In the genomic region with DNA sequence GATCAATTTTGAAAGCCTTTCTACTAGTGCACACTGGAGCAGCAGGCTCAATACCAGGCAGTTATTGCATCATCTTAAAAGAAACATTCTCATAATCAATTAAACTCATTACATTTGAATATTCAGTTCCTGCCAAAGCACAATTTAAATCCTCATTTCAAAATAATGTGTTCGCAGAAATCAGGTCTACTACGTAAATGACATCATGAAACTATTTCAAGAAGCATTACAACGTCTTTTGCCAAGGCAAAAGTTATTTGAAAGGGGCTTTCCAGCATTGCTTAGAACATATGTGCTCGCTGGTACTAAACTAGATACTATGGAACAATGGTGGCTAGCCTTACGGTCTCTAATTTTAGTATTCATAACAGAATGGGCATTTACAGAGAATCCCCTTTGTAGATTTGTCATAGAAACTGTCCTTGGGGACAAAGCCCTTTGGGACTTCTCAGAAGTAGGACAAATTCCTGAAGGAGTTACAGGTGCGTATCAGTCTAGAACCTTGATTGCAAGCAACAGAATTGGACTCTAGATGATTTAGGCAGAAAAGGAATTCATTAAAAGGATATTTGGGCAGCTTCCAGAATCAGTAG, we compare ENCODE assay signal across 1 cellular context.
A peak's percentile ranks its signal among the peaks of the same experiment; 100 is the strongest.
TF ChIP-seq lines count a peak whose summit lies in the region.

No MANE protein-coding gene starts in this region.

TF ChIP-seq in GM12878, 131 proteins besides CTCF, POLR2A, EP300 and RAD21:
- TF ChIP-seq ZNF274 (IDR thresholded peaks at IDR 0.05; ENCODE audit: insufficient read depth, insufficient read length) = no peak
- TF ChIP-seq PML (IDR thresholded peaks at IDR 0.05; ENCODE audit: low read length) = no peak
- no peak for TF ChIP-seq ZNF384 (IDR thresholded peaks at IDR 0.05; ENCODE audit: borderline replicate concordance, low read depth, low read length)
- no peak for TF ChIP-seq ZZZ3 (IDR thresholded peaks at IDR 0.05; ENCODE audit: control insufficient read depth, insufficient read length, low read depth)
- TF ChIP-seq SMARCA5 (IDR thresholded peaks at IDR 0.05) = no peak
- no peak for TF ChIP-seq SUZ12 (IDR thresholded peaks at IDR 0.05; ENCODE audit: unreplicated experiment)
- peak; percentile 27; the same call in 1 of the 2 replicates for TF ChIP-seq YY1 (IDR thresholded peaks at IDR 0.05; ENCODE audit: low read depth, low read length)
- TF ChIP-seq POLR2AphosphoS5 (IDR thresholded peaks at IDR 0.05; ENCODE audit: low read length) = peak; percentile 2; the same call in 1 of the 2 replicates
- no peak for TF ChIP-seq ZSCAN29 (IDR thresholded peaks at IDR 0.05)
- peak; percentile 67; the same call in 1 of the 2 replicates for TF ChIP-seq LARP7 (IDR thresholded peaks at IDR 0.05)
- TF ChIP-seq BRCA1 (IDR thresholded peaks at IDR 0.05; ENCODE audit: low read depth, low read length) = no peak
- no peak for TF ChIP-seq RFX5 (IDR thresholded peaks at IDR 0.05; ENCODE audit: low read depth, low read length)
- TF ChIP-seq CEBPB (IDR thresholded peaks at IDR 0.05; ENCODE audit: borderline replicate concordance in 1 of 2, low read depth in 2 of 2, low read length in 2 of 2) = no peak; a peak in 1 of 4 replicates
- TF ChIP-seq FOXK2 (IDR thresholded peaks at IDR 0.05) = no peak
- peak; percentile 38; the same call in 1 of the 2 replicates for TF ChIP-seq GATAD2B (conservative IDR thresholded peaks at IDR 0.05; ENCODE audit: low read depth)
- TF ChIP-seq, protein P1, sequence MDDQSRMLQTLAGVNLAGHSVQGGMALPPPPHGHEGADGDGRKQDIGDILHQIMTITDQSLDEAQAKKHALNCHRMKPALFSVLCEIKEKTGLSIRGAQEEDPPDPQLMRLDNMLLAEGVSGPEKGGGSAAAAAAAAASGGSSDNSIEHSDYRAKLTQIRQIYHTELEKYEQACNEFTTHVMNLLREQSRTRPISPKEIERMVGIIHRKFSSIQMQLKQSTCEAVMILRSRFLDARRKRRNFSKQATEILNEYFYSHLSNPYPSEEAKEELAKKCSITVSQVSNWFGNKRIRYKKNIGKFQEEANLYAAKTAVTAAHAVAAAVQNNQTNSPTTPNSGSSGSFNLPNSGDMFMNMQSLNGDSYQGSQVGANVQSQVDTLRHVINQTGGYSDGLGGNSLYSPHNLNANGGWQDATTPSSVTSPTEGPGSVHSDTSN (IDR thresholded peaks at IDR 0.05; ENCODE audit: insufficient replicate concordance, low read depth, low read length) = no peak
- TF ChIP-seq NR2C2 (IDR thresholded peaks at IDR 0.05; ENCODE audit: borderline replicate concordance, control insufficient read depth, insufficient read length, low read depth) = no peak
- TF ChIP-seq JUNB (IDR thresholded peaks at IDR 0.05) = peak; percentile 65
- no peak; the same call in 1 of the 2 replicates for TF ChIP-seq IKZF1 (conservative IDR thresholded peaks at IDR 0.05)
- TF ChIP-seq, protein P2, sequence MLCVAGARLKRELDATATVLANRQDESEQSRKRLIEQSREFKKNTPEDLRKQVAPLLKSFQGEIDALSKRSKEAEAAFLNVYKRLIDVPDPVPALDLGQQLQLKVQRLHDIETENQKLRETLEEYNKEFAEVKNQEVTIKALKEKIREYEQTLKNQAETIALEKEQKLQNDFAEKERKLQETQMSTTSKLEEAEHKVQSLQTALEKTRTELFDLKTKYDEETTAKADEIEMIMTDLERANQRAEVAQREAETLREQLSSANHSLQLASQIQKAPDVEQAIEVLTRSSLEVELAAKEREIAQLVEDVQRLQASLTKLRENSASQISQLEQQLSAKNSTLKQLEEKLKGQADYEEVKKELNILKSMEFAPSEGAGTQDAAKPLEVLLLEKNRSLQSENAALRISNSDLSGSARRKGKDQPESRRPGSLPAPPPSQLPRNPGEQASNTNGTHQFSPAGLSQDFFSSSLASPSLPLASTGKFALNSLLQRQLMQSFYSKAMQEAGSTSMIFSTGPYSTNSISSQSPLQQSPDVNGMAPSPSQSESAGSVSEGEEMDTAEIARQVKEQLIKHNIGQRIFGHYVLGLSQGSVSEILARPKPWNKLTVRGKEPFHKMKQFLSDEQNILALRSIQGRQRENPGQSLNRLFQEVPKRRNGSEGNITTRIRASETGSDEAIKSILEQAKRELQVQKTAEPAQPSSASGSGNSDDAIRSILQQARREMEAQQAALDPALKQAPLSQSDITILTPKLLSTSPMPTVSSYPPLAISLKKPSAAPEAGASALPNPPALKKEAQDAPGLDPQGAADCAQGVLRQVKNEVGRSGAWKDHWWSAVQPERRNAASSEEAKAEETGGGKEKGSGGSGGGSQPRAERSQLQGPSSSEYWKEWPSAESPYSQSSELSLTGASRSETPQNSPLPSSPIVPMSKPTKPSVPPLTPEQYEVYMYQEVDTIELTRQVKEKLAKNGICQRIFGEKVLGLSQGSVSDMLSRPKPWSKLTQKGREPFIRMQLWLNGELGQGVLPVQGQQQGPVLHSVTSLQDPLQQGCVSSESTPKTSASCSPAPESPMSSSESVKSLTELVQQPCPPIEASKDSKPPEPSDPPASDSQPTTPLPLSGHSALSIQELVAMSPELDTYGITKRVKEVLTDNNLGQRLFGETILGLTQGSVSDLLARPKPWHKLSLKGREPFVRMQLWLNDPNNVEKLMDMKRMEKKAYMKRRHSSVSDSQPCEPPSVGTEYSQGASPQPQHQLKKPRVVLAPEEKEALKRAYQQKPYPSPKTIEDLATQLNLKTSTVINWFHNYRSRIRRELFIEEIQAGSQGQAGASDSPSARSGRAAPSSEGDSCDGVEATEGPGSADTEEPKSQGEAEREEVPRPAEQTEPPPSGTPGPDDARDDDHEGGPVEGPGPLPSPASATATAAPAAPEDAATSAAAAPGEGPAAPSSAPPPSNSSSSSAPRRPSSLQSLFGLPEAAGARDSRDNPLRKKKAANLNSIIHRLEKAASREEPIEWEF (IDR thresholded peaks at IDR 0.05; ENCODE audit: insufficient replicate concordance, low read depth, low read length) = peak; percentile 6
- TF ChIP-seq E2F8 (IDR thresholded peaks at IDR 0.05; ENCODE audit: low read depth, partially characterized antibody) = no peak
- TF ChIP-seq IRF4 (IDR thresholded peaks at IDR 0.05; ENCODE audit: low read depth, low read length) = no peak
- no peak for TF ChIP-seq TAF1 (IDR thresholded peaks at IDR 0.05; ENCODE audit: borderline replicate concordance, low read depth, low read length)
- peak; percentile 70; the same call in 1 of the 2 replicates for TF ChIP-seq CREB1 (IDR thresholded peaks at IDR 0.05; ENCODE audit: low read depth)
- TF ChIP-seq BACH1 (IDR thresholded peaks at IDR 0.05; ENCODE audit: borderline replicate concordance) = no peak
- no peak for TF ChIP-seq ATF3 (IDR thresholded peaks at IDR 0.05; ENCODE audit: borderline replicate concordance, extremely low read depth, low read depth, low read length)
- TF ChIP-seq ASH2L (IDR thresholded peaks at IDR 0.05; ENCODE audit: borderline replicate concordance, low read depth) = no peak
- TF ChIP-seq SRF (IDR thresholded peaks at IDR 0.05; ENCODE audit: low read depth in 2 of 2, low read length in 2 of 2) = no peak
- no peak for TF ChIP-seq MTA3 (IDR thresholded peaks at IDR 0.05; ENCODE audit: borderline replicate concordance, low read length)
- no peak for TF ChIP-seq RAD51 (IDR thresholded peaks at IDR 0.05)
- no peak for TF ChIP-seq HDAC6 (IDR thresholded peaks at IDR 0.05; ENCODE audit: unreplicated experiment)
- TF ChIP-seq, protein P3, sequence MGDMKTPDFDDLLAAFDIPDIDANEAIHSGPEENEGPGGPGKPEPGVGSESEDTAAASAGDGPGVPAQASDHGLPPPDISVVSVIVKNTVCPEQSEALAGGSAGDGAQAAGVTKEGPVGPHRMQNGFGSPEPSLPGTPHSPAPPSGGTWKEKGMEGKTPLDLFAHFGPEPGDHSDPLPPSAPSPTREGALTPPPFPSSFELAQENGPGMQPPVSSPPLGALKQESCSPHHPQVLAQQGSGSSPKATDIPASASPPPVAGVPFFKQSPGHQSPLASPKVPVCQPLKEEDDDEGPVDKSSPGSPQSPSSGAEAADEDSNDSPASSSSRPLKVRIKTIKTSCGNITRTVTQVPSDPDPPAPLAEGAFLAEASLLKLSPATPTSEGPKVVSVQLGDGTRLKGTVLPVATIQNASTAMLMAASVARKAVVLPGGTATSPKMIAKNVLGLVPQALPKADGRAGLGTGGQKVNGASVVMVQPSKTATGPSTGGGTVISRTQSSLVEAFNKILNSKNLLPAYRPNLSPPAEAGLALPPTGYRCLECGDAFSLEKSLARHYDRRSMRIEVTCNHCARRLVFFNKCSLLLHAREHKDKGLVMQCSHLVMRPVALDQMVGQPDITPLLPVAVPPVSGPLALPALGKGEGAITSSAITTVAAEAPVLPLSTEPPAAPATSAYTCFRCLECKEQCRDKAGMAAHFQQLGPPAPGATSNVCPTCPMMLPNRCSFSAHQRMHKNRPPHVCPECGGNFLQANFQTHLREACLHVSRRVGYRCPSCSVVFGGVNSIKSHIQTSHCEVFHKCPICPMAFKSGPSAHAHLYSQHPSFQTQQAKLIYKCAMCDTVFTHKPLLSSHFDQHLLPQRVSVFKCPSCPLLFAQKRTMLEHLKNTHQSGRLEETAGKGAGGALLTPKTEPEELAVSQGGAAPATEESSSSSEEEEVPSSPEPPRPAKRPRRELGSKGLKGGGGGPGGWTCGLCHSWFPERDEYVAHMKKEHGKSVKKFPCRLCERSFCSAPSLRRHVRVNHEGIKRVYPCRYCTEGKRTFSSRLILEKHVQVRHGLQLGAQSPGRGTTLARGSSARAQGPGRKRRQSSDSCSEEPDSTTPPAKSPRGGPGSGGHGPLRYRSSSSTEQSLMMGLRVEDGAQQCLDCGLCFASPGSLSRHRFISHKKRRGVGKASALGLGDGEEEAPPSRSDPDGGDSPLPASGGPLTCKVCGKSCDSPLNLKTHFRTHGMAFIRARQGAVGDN (IDR thresholded peaks at IDR 0.05) = 0 out of 2 replicates have a peak, but pooled peaks have one; percentile 3
- no peak for TF ChIP-seq EED (IDR thresholded peaks at IDR 0.05; ENCODE audit: low read depth)
- TF ChIP-seq, protein P4, sequence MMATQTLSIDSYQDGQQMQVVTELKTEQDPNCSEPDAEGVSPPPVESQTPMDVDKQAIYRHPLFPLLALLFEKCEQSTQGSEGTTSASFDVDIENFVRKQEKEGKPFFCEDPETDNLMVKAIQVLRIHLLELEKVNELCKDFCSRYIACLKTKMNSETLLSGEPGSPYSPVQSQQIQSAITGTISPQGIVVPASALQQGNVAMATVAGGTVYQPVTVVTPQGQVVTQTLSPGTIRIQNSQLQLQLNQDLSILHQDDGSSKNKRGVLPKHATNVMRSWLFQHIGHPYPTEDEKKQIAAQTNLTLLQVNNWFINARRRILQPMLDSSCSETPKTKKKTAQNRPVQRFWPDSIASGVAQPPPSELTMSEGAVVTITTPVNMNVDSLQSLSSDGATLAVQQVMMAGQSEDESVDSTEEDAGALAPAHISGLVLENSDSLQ (IDR thresholded peaks at IDR 0.05) = no peak
- TF ChIP-seq RUNX3 (IDR thresholded peaks at IDR 0.05; ENCODE audit: low read length) = no peak
- TF ChIP-seq HDGF (IDR thresholded peaks at IDR 0.05) = no peak
- peak; percentile 41 for TF ChIP-seq CREM (IDR thresholded peaks at IDR 0.05; ENCODE audit: low read depth)
- TF ChIP-seq SMAD5 (IDR thresholded peaks at IDR 0.05; ENCODE audit: low read depth) = no peak
- TF ChIP-seq ATF2 (IDR thresholded peaks at IDR 0.05; ENCODE audit: low read length) = peak; percentile 89
- TF ChIP-seq DPF2 (IDR thresholded peaks at IDR 0.05) = no peak
- TF ChIP-seq SREBF1 (IDR thresholded peaks at IDR 0.05; ENCODE audit: low read length) = no peak
- TF ChIP-seq ATF7 (IDR thresholded peaks at IDR 0.05; ENCODE audit: low read depth) = peak; percentile 95
- TF ChIP-seq MEF2A (IDR thresholded peaks at IDR 0.05; ENCODE audit: insufficient read depth, low read depth, low read length) = peak; percentile 87; the same call in 1 of the 2 replicates
- peak; percentile 95 for TF ChIP-seq MEF2B (IDR thresholded peaks at IDR 0.05; ENCODE audit: partially characterized antibody, poor library complexity, severe bottlenecking)
- peak; percentile 12; the same call in 1 of the 2 replicates for TF ChIP-seq FOXM1 (IDR thresholded peaks at IDR 0.05; ENCODE audit: low read depth, low read length)
TF ChIP-seq in GM12878: peak in this region for 14.
